20 cellular contexts compared by ENCODE assay signal in genomic region chr11:128949791-128950454, GRCh38. TPM values are rescaled to one million over a fixed set of nuclear protein-coding genes. Genes with fewer than 3 reads are reported as not detected.
DNase-seq lines count a peak whose midpoint lies in the region; ATAC-seq, FAIRE-seq and TF ChIP-seq lines count a peak whose summit lies in the region.
"Had no signal": no experiment of that assay in that cellular context is flagged by ENCODE, and none has a peak within 500 bp of the region (broad histone marks: within the 10 kb centered on the region; RNA-seq: fewer than 3 reads in every experiment).

No MANE protein-coding gene starts in this region.

- no peak overlapping the region for H3K18ac ChIP-seq in IMR-90 (ENCODE audit: low read depth, low read length)

- H3K79me1 ChIP-seq in IMR-90 (ENCODE audit: low read depth in 1 of 2, low read length in 2 of 2): no peaks in the 10 kb centered on the region

- no peak for FAIRE-seq in keratinocyte (lab: Jason Lieb, UNC)
- FAIRE-seq: G401.6, GM12892, K562 had no signal

- no peaks in the 10 kb centered on the region for H3K4me1 ChIP-seq in IMR-90 (ENCODE audit: control insufficient read depth, insufficient read depth, low read length)
- no peaks in the 10 kb centered on the region for H3K4me1 ChIP-seq in keratinocyte (ENCODE audit: control insufficient read depth, extremely low read depth, insufficient read depth, low read length)
- no peaks in the 10 kb centered on the region for H3K4me1 ChIP-seq in osteoblast (ENCODE audit: insufficient read depth, low read length)
- no peaks in the 10 kb centered on the region for H3K4me1 ChIP-seq in vagina

- 0 out of 2 replicates have a peak, but pooled peaks have one; percentile 27 for ATAC-seq in IMR-90 (ENCODE audit: low read depth)
- ATAC-seq in HG03039 (IDR thresholded peaks at IDR 0.05; ENCODE audit: unreplicated experiment): no peak
- ATAC-seq: HCT116, K562 had no signal

- H3K4me3 ChIP-seq in IMR-90 (ENCODE audit: insufficient read depth, low read depth, low read length) (no peak overlapping the region), choroid plexus epithelial cell (ENCODE audit: low read depth, low read length) (no peak overlapping the region), keratinocyte (ENCODE audit: control insufficient read depth in 2 of 3, extremely low read depth in 1 of 3, insufficient read depth in 2 of 3, low read depth in 1 of 3, low read length in 3 of 3) (no peak overlapping the region), osteoblast (ENCODE audit: insufficient read depth, low read length) (no peak overlapping the region), vagina (no peak overlapping the region)
- H3K4me3 ChIP-seq: K562 had no signal

- H3K56ac ChIP-seq in IMR-90 (ENCODE audit: extremely low read depth, insufficient read depth, low read length): no peak overlapping the region

- H3K14ac ChIP-seq in IMR-90 (replicated peaks; ENCODE audit: low read depth, low read length): no peak overlapping the region

- no peaks in the 10 kb centered on the region for H3K9me1 ChIP-seq in IMR-90 (ENCODE audit: insufficient read depth, low read length)
- no peaks in the 10 kb centered on the region for H3K9me1 ChIP-seq in keratinocyte (ENCODE audit: control insufficient read depth, extremely low read depth, insufficient read depth, low read length)

- BruUV-seq in IMR-90 (replicated peaks; lab: Mats Ljungman, UMichigan): no TSS peak

- no peak overlapping the region for H4K91ac ChIP-seq in IMR-90 (ENCODE audit: insufficient read depth, low read depth, low read length)

- H3K79me2 ChIP-seq in keratinocyte (ENCODE audit: control insufficient read depth, insufficient read depth, low read length) (no peaks in the 10 kb centered on the region), osteoblast (ENCODE audit: insufficient read depth, low read length) (no peaks in the 10 kb centered on the region)

- no peak overlapping the region for H3K27ac ChIP-seq in IMR-90 (ENCODE audit: insufficient read depth, low read length)
- no peak overlapping the region for H3K27ac ChIP-seq in keratinocyte (ENCODE audit: control insufficient read depth, insufficient read depth, low read length)
- no peak overlapping the region for H3K27ac ChIP-seq in osteoblast (ENCODE audit: low read depth, low read length)
- H3K27ac ChIP-seq in vagina: no peak overlapping the region

- no peak overlapping the region for H2BK120ac ChIP-seq in IMR-90 (ENCODE audit: low read depth, low read length)

- H2AFZ ChIP-seq in IMR-90 (replicated peaks; ENCODE audit: low read length, poor library complexity): no peak overlapping the region
- peak overlapping the region; percentile 14 for H2AFZ ChIP-seq in keratinocyte (ENCODE audit: control insufficient read depth, low read length)
- H2AFZ ChIP-seq in osteoblast (ENCODE audit: low read length): peak overlapping the region; percentile 20

- H4K8ac ChIP-seq in IMR-90 (ENCODE audit: low read depth in 2 of 2, low read length in 2 of 2): no peak overlapping the region

- in situ Hi-C loops in IMR-90 (cut with MboI; ENCODE audit: low sequenced_read_pairs): loop anchor here (5.0 to 25.0 kb wide), 3 partner anchors 63 to 913 kb away; no protein-coding TSS in a partner anchor

- no peak overlapping the region for H3K9ac ChIP-seq in IMR-90 (ENCODE audit: low read depth, low read length)
- H3K9ac ChIP-seq in keratinocyte (ENCODE audit: control insufficient read depth, extremely low read depth, insufficient read depth, low read length): no peak overlapping the region

- dilution Hi-C loops in IMR-90 (cut with HindIII; ENCODE audit: low sequenced_read_pairs, unreplicated experiment): no loop called here
- dilution Hi-C loops in keratinocyte (cut with MboI; ENCODE audit: extremely low pct_ligation_motif_present, low sequenced_read_pairs): no loop called here

- H2AK9ac ChIP-seq in IMR-90 (replicated peaks; ENCODE audit: low read depth, low read length, poor library complexity): no peak overlapping the region

- no peak overlapping the region for H2BK5ac ChIP-seq in IMR-90 (ENCODE audit: low read depth, low read length, poor library complexity, severe bottlenecking)

- H4K5ac ChIP-seq in IMR-90 (ENCODE audit: low read depth, low read length): no peak overlapping the region

- no peak overlapping the region for H2BK20ac ChIP-seq in IMR-90 (ENCODE audit: low read depth, low read length)

- TF ChIP-seq POLR2A in IMR-90 (IDR thresholded peaks at IDR 0.05; ENCODE audit: low read depth, low read length) (no peak), vagina (IDR thresholded peaks at IDR 0.05) (no peak)

- H2BK15ac ChIP-seq in IMR-90 (ENCODE audit: low read depth, low read length): no peak overlapping the region

- no peak for TF ChIP-seq CTCF in IMR-90 (conservative IDR thresholded peaks at IDR 0.05; ENCODE audit: low read depth, low read length)
- TF ChIP-seq CTCF in choroid plexus epithelial cell (conservative IDR thresholded peaks at IDR 0.05; ENCODE audit: low read depth, low read length): no peak
- TF ChIP-seq CTCF in keratinocyte (optimal IDR thresholded peaks at IDR 0.05 in 1 of 3, IDR thresholded peaks at IDR 0.05 in 1 of 3, conservative IDR thresholded peaks at IDR 0.05 in 1 of 3; ENCODE audit: extremely low read depth in 1 of 3, insufficient read depth in 2 of 3, low read length in 3 of 3): no peak
- TF ChIP-seq CTCF in osteoblast (IDR thresholded peaks at IDR 0.05; ENCODE audit: extremely low read depth, low read depth, low read length): no peak
- TF ChIP-seq CTCF in vagina (IDR thresholded peaks at IDR 0.05): no peak

- no peak overlapping the region for H3K23ac ChIP-seq in IMR-90 (ENCODE audit: low read depth, low read length)

- H3K27me3 ChIP-seq in IMR-90 (ENCODE audit: control insufficient read depth, insufficient read depth, low read length) (peaks cover 3% of the 10 kb centered on the region), keratinocyte (ENCODE audit: control insufficient read depth, extremely low read depth, insufficient read depth, low read length) (no peaks in the 10 kb centered on the region), osteoblast (ENCODE audit: insufficient read depth, low read length) (peaks cover 3% of the 10 kb centered on the region), vagina (no peaks in the 10 kb centered on the region)

- H3K4me2 ChIP-seq in IMR-90 (ENCODE audit: low read depth, low read length) (no peak overlapping the region), keratinocyte (ENCODE audit: control insufficient read depth, extremely low read depth, insufficient read depth, low read depth, low read length) (no peak overlapping the region), osteoblast (ENCODE audit: insufficient read depth, low read length) (no peak overlapping the region)

- H2AK5ac ChIP-seq in IMR-90 (ENCODE audit: low read depth, low read length): no peak overlapping the region

- WGBS in IMR-90 (ENCODE audit: extremely low coverage in 2 of 2, insufficient read length in 1 of 2), 2 experiments: 43% methylated on average over 2 of the region's 13 CpGs; no CpG with 5 or more reads in 1 of the 2 experiments

- POLR2A ChIA-PET in IMR-90 (lab: Charles Lee; ENCODE audit: unreplicated experiment): no interaction called here

- intact Hi-C loops in IMR-90 (cut with micrococcal nuclease): loop anchor here (10.0 kb wide), 1 partner anchor 915 kb away; no protein-coding TSS in a partner anchor
- intact Hi-C loops in vagina (cut with DNase I): loop anchor here (10.0 kb wide), 1 partner anchor 65 kb away; no protein-coding TSS in a partner anchor

- no peaks in the 10 kb centered on the region for H3K36me3 ChIP-seq in IMR-90 (ENCODE audit: control insufficient read depth, insufficient read depth, low read length)
- no peaks in the 10 kb centered on the region for H3K36me3 ChIP-seq in keratinocyte (ENCODE audit: control insufficient read depth in 2 of 2, extremely low read depth in 1 of 2, insufficient read depth in 2 of 2, low read length in 2 of 2)
- no peaks in the 10 kb centered on the region for H3K36me3 ChIP-seq in osteoblast (ENCODE audit: insufficient read depth, low read length)
- no peaks in the 10 kb centered on the region for H3K36me3 ChIP-seq in vagina

- no peak for DNase-seq in IMR-90
- DNase-seq in choroid plexus epithelial cell (ENCODE audit: low read depth): peak; percentile 12
- DNase-seq in keratinocyte (ENCODE audit: low read depth, low spot score): no peak
- DNase-seq in osteoblast (ENCODE audit: insufficient read length, low spot score, missing footprints): no peak
- no peak for DNase-seq in AG20443 (ENCODE audit: low spot score)
- no peak for DNase-seq in NOMO-1 treated with DMSO at 0.1 percent for 48 hours (lab: John Stamatoyannopoulos, UW; ENCODE audit: unreplicated experiment)
- DNase-seq in vagina (ENCODE audit: extremely low spot score in 2 of 2): no peak
- DNase-seq: Calu3; CD4-positive, CD25-positive, alpha-beta regulatory T cell; DMS79; NCI-H1105; NCI-H187; NCI-H69 had no signal

- TF ChIP-seq RAD21 in IMR-90 (IDR thresholded peaks at IDR 0.05; ENCODE audit: low read length): no peak

- H3K4ac ChIP-seq in IMR-90 (ENCODE audit: low read depth, low read length): no peak overlapping the region

- CTCF ChIA-PET in IMR-90 (lab: Yijun Ruan, JAX): interaction anchor here (2.9 kb wide), 1 partner anchor 64 kb away, joined by 43 read pairs; no protein-coding TSS in a partner anchor

- H3K9me3 ChIP-seq in IMR-90 (ENCODE audit: control insufficient read depth, insufficient read depth, low read length) (no peaks in the 10 kb centered on the region), keratinocyte (ENCODE audit: control insufficient read depth, low read depth, low read length) (no peaks in the 10 kb centered on the region), osteoblast (ENCODE audit: low read depth, low read length) (no peaks in the 10 kb centered on the region), vagina (no peaks in the 10 kb centered on the region)

- no peaks in the 10 kb centered on the region for H4K20me1 ChIP-seq in IMR-90 (ENCODE audit: insufficient read depth, low read length)
- no peaks in the 10 kb centered on the region for H4K20me1 ChIP-seq in keratinocyte (ENCODE audit: control insufficient read depth, extremely low read depth, insufficient read depth, low read length)
- no peaks in the 10 kb centered on the region for H4K20me1 ChIP-seq in osteoblast (ENCODE audit: insufficient read depth, low read length)

RNA-seq across cellular contexts. Expression of gene TP53AIP1, which starts 7.3 kb away (rescaled TPM):
- total RNA-seq in IMR-90 (2012; rRNA removed): not detected in 2 replicates
- polyA plus RNA-seq in IMR-90 (2012; rRNA removed): not detected in 2 replicates
- polyA plus RNA-seq in IMR-90 (2012; cell fraction: cytosol; rRNA removed): not detected in 2 replicates
- 0.12 and 0.13 TPM in 2 replicates for polyA plus RNA-seq in IMR-90 (2012; cell fraction: nucleus; rRNA removed; ENCODE audit: low replicate concordance)
- polyA plus RNA-seq in keratinocyte: 21.2 to 75.2 TPM (median 37.1 TPM) in 3 replicates
- polyA plus RNA-seq in keratinocyte (2011; ENCODE audit: low read depth): 6.4 TPM
- polyA plus RNA-seq in keratinocyte (2011; cell fraction: cytosol; rRNA removed): 34.5 and 40.4 TPM in 2 replicates
- polyA plus RNA-seq in keratinocyte (2011; cell fraction: nucleus; rRNA removed): 57.7 and 84.9 TPM in 2 replicates
- polyA plus RNA-seq in keratinocyte (2012; ENCODE audit: low replicate concordance): 21.3 and 29.2 TPM in 2 replicates
- polyA minus RNA-seq in keratinocyte: 8.5 to 35.0 TPM (median 15.4 TPM) in 3 replicates
- 15.9 TPM for polyA minus RNA-seq in keratinocyte (2011; cell fraction: cytosol; rRNA and poly(A)+ RNA removed)
- polyA minus RNA-seq in keratinocyte (2011; cell fraction: nucleus; rRNA and poly(A)+ RNA removed): 12.5 and 15.3 TPM in 2 replicates
- under 0.01 TPM in 1 of 2 replicates, not detected in the other for total RNA-seq in osteoblast
- 3.7 TPM for total RNA-seq in vagina
- total RNA-seq: CD4-positive, CD25-positive, alpha-beta regulatory T cell; HT1080; K562 had no signal
- polyA plus RNA-seq: CD4-positive, CD25-positive, alpha-beta regulatory T cell; K562 had no signal

RNA-seq across cellular contexts. Expression of gene KCNJ5, which starts 58.8 kb away (rescaled TPM):
- 0.18 TPM in 1 of 2 replicates, not detected in the other for total RNA-seq in IMR-90 (2012; rRNA removed)
- 0.07 TPM in 2 replicates for polyA plus RNA-seq in IMR-90 (2012; rRNA removed)
- polyA plus RNA-seq in IMR-90 (2012; cell fraction: cytosol; rRNA removed): 0.09 and 0.11 TPM in 2 replicates
- 0.05 and 0.06 TPM in 2 replicates for polyA plus RNA-seq in IMR-90 (2012; cell fraction: nucleus; rRNA removed; ENCODE audit: low replicate concordance)
- polyA plus RNA-seq in keratinocyte: 0.59 to 1.4 TPM (median 0.77 TPM) in 3 replicates
- 0.24 TPM for polyA plus RNA-seq in keratinocyte (2011; ENCODE audit: low read depth)
- polyA plus RNA-seq in keratinocyte (2011; cell fraction: cytosol; rRNA removed): 0.58 and 0.71 TPM in 2 replicates
- polyA plus RNA-seq in keratinocyte (2011; cell fraction: nucleus; rRNA removed): 1.2 and 1.6 TPM in 2 replicates
- polyA plus RNA-seq in keratinocyte (2012; ENCODE audit: low replicate concordance): 0.52 and 0.69 TPM in 2 replicates
- 0.38 to 2.1 TPM (median 1.0 TPM) in 3 replicates for polyA minus RNA-seq in keratinocyte
- polyA minus RNA-seq in keratinocyte (2011; cell fraction: cytosol; rRNA and poly(A)+ RNA removed): 1.3 TPM
- 0.74 and 1.6 TPM in 2 replicates for polyA minus RNA-seq in keratinocyte (2011; cell fraction: nucleus; rRNA and poly(A)+ RNA removed)
- 0.29 and 0.36 TPM in 2 replicates for total RNA-seq in osteoblast
- 1.5 TPM for total RNA-seq in vagina
- total RNA-seq: A673; Calu3; CD4-positive, CD25-positive, alpha-beta regulatory T cell; HT1080 had no signal
- polyA plus RNA-seq: CD4-positive, CD25-positive, alpha-beta regulatory T cell; K562 had no signal
